Comparison of ENCODE assay signal across 37 cellular contexts in the genomic region with DNA sequence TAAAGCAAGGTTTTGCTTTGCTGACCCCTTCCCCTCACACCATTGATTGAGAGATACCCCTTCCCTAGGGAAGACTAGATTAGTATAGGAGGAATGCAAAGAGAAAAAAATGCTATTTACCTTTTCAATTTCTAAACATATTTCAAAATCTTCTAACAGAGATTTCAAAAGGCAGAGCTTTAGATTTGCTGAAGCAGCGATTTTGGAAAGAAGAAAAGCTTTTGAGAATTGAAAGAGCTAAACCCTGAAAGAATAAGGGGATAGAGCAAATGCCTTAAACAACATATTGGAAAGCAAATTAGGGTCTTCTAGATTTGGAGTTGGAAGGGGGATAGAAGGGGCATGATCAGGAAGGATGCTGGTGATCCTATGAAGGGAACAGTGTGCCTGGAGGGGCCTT.
"Had no signal": no experiment of that assay in that cellular context is flagged by ENCODE, and none has a peak within 500 bp of the region (broad histone marks: within the 10 kb centered on the region; RNA-seq: fewer than 3 reads in every experiment).

No MANE protein-coding gene starts in this region.

- H3K4me1 ChIP-seq: ascending aorta had no signal

- H3K9me3 ChIP-seq: ascending aorta had no signal

- H3K27me3 ChIP-seq: ascending aorta, cardiac muscle cell had no signal

- H3K4me3 ChIP-seq: ascending aorta, cardiac muscle cell had no signal

- DNase-seq: activated B cell treated with CpG ODN at 0.5 μM for 24 hours; activated CD4-positive, alpha-beta memory T cell treated with anti-CD3 and anti-CD28 coated beads for 36 hours; activated CD4-positive, alpha-beta T cell treated with anti-CD3 and anti-CD28 coated beads for 4 hours; activated CD4-positive, alpha-beta T cell treated with anti-CD3 and anti-CD28 coated beads, Interleukin-2, amount 10 ng/mL, durations not matched to agents 24 days and 14 days; activated CD4-positive, alpha-beta T cell treated with anti-CD3 and anti-CD28 coated beads, Interleukin-2, amount 50 U/mL, for 1 hour; activated CD4-positive, alpha-beta T cell treated with anti-CD3 and anti-CD28 coated beads, Interleukin-2, amount 50 U/mL, for 4 hours; activated CD4-positive, CD25-positive, alpha-beta regulatory T cell treated with anti-CD3 and anti-CD28 coated beads, Interleukin-2, amount 50 U/mL, for 72 hours; activated CD8-positive, alpha-beta memory T cell treated with anti-CD3 and anti-CD28 coated beads, Interleukin-2, amount 50 U/mL, for 4 hours; activated CD8-positive, alpha-beta T cell treated with anti-CD3 and anti-CD28 coated beads for 36 hours; activated effector memory CD4-positive, alpha-beta T cell treated with anti-CD3 and anti-CD28 coated beads, Interleukin-2, amount 50 U/mL, for 16 hours; activated naive CD4-positive, alpha-beta T cell treated with anti-CD3 and anti-CD28 coated beads, Interleukin-2, amount 10 ng/mL, durations not matched to agents 7 days and 5 days; activated naive CD4-positive, alpha-beta T cell treated with Interleukin-2 at 50 U/mL for 16 hours; activated naive CD8-positive, alpha-beta T cell treated with anti-CD3 and anti-CD28 coated beads, Interleukin-2, amount 10 ng/mL, durations not matched to agents 7 days and 5 days; activated naive CD8-positive, alpha-beta T cell treated with anti-CD3 and anti-CD28 coated beads, Interleukin-2, amount 50 U/mL, for 24 hours; activated T-cell treated with anti-CD3 and anti-CD28 coated beads for 4 hours; activated T-cell treated with anti-CD3 and anti-CD28 coated beads, Interleukin-2, amount 50 U/mL, for 1 hour; activated T-cell treated with anti-CD3 and anti-CD28 coated beads, Interleukin-2, amount 50 U/mL, for 4 hours; activated T-cell treated with anti-CD3 and anti-CD28 coated beads, Interleukin-2, amount 50 U/mL, for 72 hours; amygdala; anterior cingulate cortex; caudate nucleus; cerebellar nuclear complex; T-helper 2 cell; T-helper 9 cell had no signal

- H3K36me3 Mint-ChIP-seq: activated CD4-positive, alpha-beta memory T cell treated with anti-CD3 and anti-CD28 coated beads for 36 hours; activated naive CD4-positive, alpha-beta T cell treated with anti-CD3 and anti-CD28 coated beads, Interleukin-2, amount 10 ng/mL, durations not matched to agents 7 days and 5 days; activated naive CD4-positive, alpha-beta T cell treated with anti-CD3 and anti-CD28 coated beads, Interleukin-2, amount 50 U/mL, for 24 hours; activated naive CD8-positive, alpha-beta T cell; activated naive CD8-positive, alpha-beta T cell treated with anti-CD3 and anti-CD28 coated beads, Interleukin-2, amount 10 ng/mL, durations not matched to agents 7 days and 5 days; brain had no signal

- FAIRE-seq: bronchial epithelial cell, TTC549 had no signal

- H3K27ac ChIP-seq: ascending aorta, cardiac muscle cell, VCaP had no signal

- ATAC-seq: activated CD8-positive, alpha-beta T cell treated with anti-CD3 and anti-CD28 coated beads for 36 hours; activated naive CD8-positive, alpha-beta T cell treated with anti-CD3 and anti-CD28 coated beads, Interleukin-2, amount 50 U/mL, for 24 hours; activated T-cell treated with anti-CD3 and anti-CD28 coated beads, Interleukin-2, amount 50 U/mL, for 4 hours; activated T-cell treated with anti-CD3 and anti-CD28 coated beads, Interleukin-2, amount 50 U/mL, for 72 hours; activated T-helper 17 cell treated with anti-CD3 and anti-CD28 coated beads, Interleukin-2, amount 50 U/mL, for 72 hours had no signal

- H3K27ac Mint-ChIP-seq: activated B cell treated with CpG ODN at 0.5 μM for 24 hours; activated CD4-positive, alpha-beta memory T cell treated with anti-CD3 and anti-CD28 coated beads for 36 hours; activated CD4-positive, alpha-beta T cell treated with anti-CD3 and anti-CD28 coated beads, Interleukin-2, amount 10 ng/mL, durations not matched to agents 24 days and 14 days; activated CD8-positive, alpha-beta T cell treated with anti-CD3 and anti-CD28 coated beads for 36 hours; activated naive CD4-positive, alpha-beta T cell treated with anti-CD3 and anti-CD28 coated beads, Interleukin-2, amount 10 ng/mL, durations not matched to agents 7 days and 5 days; activated naive CD4-positive, alpha-beta T cell treated with anti-CD3 and anti-CD28 coated beads, Interleukin-2, amount 50 U/mL, for 24 hours; activated naive CD8-positive, alpha-beta T cell; activated naive CD8-positive, alpha-beta T cell treated with anti-CD3 and anti-CD28 coated beads, Interleukin-2, amount 10 ng/mL, durations not matched to agents 7 days and 5 days; activated naive CD8-positive, alpha-beta T cell treated with anti-CD3 and anti-CD28 coated beads, Interleukin-2, amount 50 U/mL, for 24 hours; activated T-cell treated with anti-CD3 and anti-CD28 coated beads, Interleukin-2, amount 50 U/mL, for 72 hours; activated T-helper 1 cell treated with anti-CD3 and anti-CD28 coated beads, Interleukin-12 subunit alpha, Interleukin-12 subunit beta, Interleukin-2, Interleukin-4 antibody, amounts not matched to agents 30 ng/mL and 10 ng/mL and 1 ng/mL, durations not matched to agents 14 hours and 24 hours and 36 hours; activated T-helper 17 cell treated with anti-CD3 and anti-CD28 coated beads, Interleukin-2, amount 50 U/mL, for 72 hours; T-helper 1 cell treated with Interleukin-12 subunit alpha and Interleukin-12 subunit beta and Interleukin-4 antibody, amounts not matched to agents 30 μg/mL and 1 μg/mL, for 36 hours; T-helper 2 cell treated with Interferon-gamma antibody and Interleukin-4, amounts not matched to agents 5 μg/mL and 100 μg/mL, for 36 hours had no signal

- H3K36me3 ChIP-seq: ascending aorta, cardiac muscle cell had no signal

- H3K4me1 Mint-ChIP-seq: activated B cell treated with CpG ODN at 0.5 μM for 24 hours; activated CD4-positive, alpha-beta T cell treated with anti-CD3 and anti-CD28 coated beads, Interleukin-2, amount 10 ng/mL, durations not matched to agents 24 days and 14 days; activated naive CD4-positive, alpha-beta T cell treated with anti-CD3 and anti-CD28 coated beads, Interleukin-2, amount 10 ng/mL, durations not matched to agents 7 days and 5 days; activated naive CD4-positive, alpha-beta T cell treated with anti-CD3 and anti-CD28 coated beads, Interleukin-2, amount 50 U/mL, for 24 hours; activated naive CD8-positive, alpha-beta T cell treated with anti-CD3 and anti-CD28 coated beads, Interleukin-2, amount 10 ng/mL, durations not matched to agents 7 days and 5 days; activated naive CD8-positive, alpha-beta T cell treated with anti-CD3 and anti-CD28 coated beads, Interleukin-2, amount 50 U/mL, for 24 hours; activated T-helper 17 cell treated with anti-CD3 and anti-CD28 coated beads, Interleukin-2, amount 50 U/mL, for 72 hours; brain; central memory CD8-positive, alpha-beta T cell had no signal

- H3K9me3 Mint-ChIP-seq: activated B cell treated with CpG ODN at 0.5 μM for 24 hours; activated CD4-positive, alpha-beta memory T cell treated with anti-CD3 and anti-CD28 coated beads for 36 hours; activated CD4-positive, alpha-beta T cell treated with anti-CD3 and anti-CD28 coated beads, Interleukin-2, amount 10 ng/mL, durations not matched to agents 24 days and 14 days; activated CD8-positive, alpha-beta T cell treated with anti-CD3 and anti-CD28 coated beads for 36 hours; activated naive CD4-positive, alpha-beta T cell treated with anti-CD3 and anti-CD28 coated beads, Interleukin-2, amount 10 ng/mL, durations not matched to agents 7 days and 5 days; activated naive CD4-positive, alpha-beta T cell treated with anti-CD3 and anti-CD28 coated beads, Interleukin-2, amount 50 U/mL, for 24 hours; activated naive CD8-positive, alpha-beta T cell treated with anti-CD3 and anti-CD28 coated beads, Interleukin-2, amount 10 ng/mL, durations not matched to agents 7 days and 5 days; activated naive CD8-positive, alpha-beta T cell treated with anti-CD3 and anti-CD28 coated beads, Interleukin-2, amount 50 U/mL, for 24 hours; activated T-cell treated with anti-CD3 and anti-CD28 coated beads, Interleukin-2, amount 50 U/mL, for 4 hours; activated T-cell treated with anti-CD3 and anti-CD28 coated beads, Interleukin-2, amount 50 U/mL, for 72 hours; activated T-helper 1 cell treated with anti-CD3 and anti-CD28 coated beads, Interleukin-12 subunit alpha, Interleukin-12 subunit beta, Interleukin-2, Interleukin-4 antibody, amounts not matched to agents 30 ng/mL and 10 ng/mL and 1 ng/mL, durations not matched to agents 14 hours and 24 hours and 36 hours; activated T-helper 17 cell treated with anti-CD3 and anti-CD28 coated beads, Interleukin-2, amount 50 U/mL, for 72 hours; brain; central memory CD8-positive, alpha-beta T cell; T-helper 1 cell treated with Interleukin-12 subunit alpha and Interleukin-12 subunit beta and Interleukin-4 antibody, amounts not matched to agents 30 μg/mL and 1 μg/mL, for 36 hours; T-helper 2 cell treated with Interferon-gamma antibody and Interleukin-4, amounts not matched to agents 5 μg/mL and 100 μg/mL, for 36 hours had no signal

- H3K4me3 Mint-ChIP-seq: activated B cell treated with CpG ODN at 0.5 μM for 24 hours; activated CD4-positive, alpha-beta memory T cell treated with anti-CD3 and anti-CD28 coated beads for 36 hours; activated CD4-positive, alpha-beta T cell treated with anti-CD3 and anti-CD28 coated beads, Interleukin-2, amount 10 ng/mL, durations not matched to agents 24 days and 14 days; activated CD8-positive, alpha-beta T cell treated with anti-CD3 and anti-CD28 coated beads for 36 hours; activated naive CD4-positive, alpha-beta T cell treated with anti-CD3 and anti-CD28 coated beads, Interleukin-2, amount 10 ng/mL, durations not matched to agents 7 days and 5 days; activated naive CD4-positive, alpha-beta T cell treated with anti-CD3 and anti-CD28 coated beads, Interleukin-2, amount 50 U/mL, for 24 hours; activated naive CD8-positive, alpha-beta T cell; activated naive CD8-positive, alpha-beta T cell treated with anti-CD3 and anti-CD28 coated beads, Interleukin-2, amount 10 ng/mL, durations not matched to agents 7 days and 5 days; activated naive CD8-positive, alpha-beta T cell treated with anti-CD3 and anti-CD28 coated beads, Interleukin-2, amount 50 U/mL, for 24 hours; activated T-cell treated with anti-CD3 and anti-CD28 coated beads, Interleukin-2, amount 50 U/mL, for 4 hours; activated T-cell treated with anti-CD3 and anti-CD28 coated beads, Interleukin-2, amount 50 U/mL, for 72 hours; activated T-helper 1 cell treated with anti-CD3 and anti-CD28 coated beads, Interleukin-12 subunit alpha, Interleukin-12 subunit beta, Interleukin-2, Interleukin-4 antibody, amounts not matched to agents 30 ng/mL and 10 ng/mL and 1 ng/mL, durations not matched to agents 14 hours and 24 hours and 36 hours; activated T-helper 17 cell treated with anti-CD3 and anti-CD28 coated beads, Interleukin-2, amount 50 U/mL, for 72 hours; brain; central memory CD8-positive, alpha-beta T cell; T-helper 1 cell treated with Interleukin-12 subunit alpha and Interleukin-12 subunit beta and Interleukin-4 antibody, amounts not matched to agents 30 μg/mL and 1 μg/mL, for 36 hours; T-helper 2 cell treated with Interferon-gamma antibody and Interleukin-4, amounts not matched to agents 5 μg/mL and 100 μg/mL, for 36 hours had no signal
